In genomic region chr11:62400760-62401159, GRCh38 we compare ENCODE assay signal across 10 cellular contexts. TPM values are rescaled to one million over a fixed set of nuclear protein-coding genes. Genes with fewer than 3 reads are reported as not detected.
DNase-seq lines count a peak whose midpoint lies in the region; TF ChIP-seq lines count a peak whose summit lies in the region.
"Had no signal": no experiment of that assay in that cellular context is flagged by ENCODE, and none has a peak within 500 bp of the region (broad histone marks: within the 10 kb centered on the region; RNA-seq: fewer than 3 reads in every experiment).

No MANE protein-coding gene starts in this region.

- TF ChIP-seq CTCF in mammary epithelial cell (conservative IDR thresholded peaks at IDR 0.05 in 1 of 2, IDR thresholded peaks at IDR 0.05 in 1 of 2; ENCODE audit: extremely low read depth in 1 of 2, insufficient read depth in 1 of 2, low read depth in 1 of 2, low read length in 2 of 2) (no peak), smooth muscle cell (IDR thresholded peaks at IDR 0.05; ENCODE audit: borderline replicate concordance, insufficient read depth, poor library complexity, severe bottlenecking) (no peak), Calu3 (IDR thresholded peaks at IDR 0.05; ENCODE audit: unreplicated experiment) (no peak)

- H3K9ac ChIP-seq in mammary epithelial cell (ENCODE audit: insufficient read depth, low read length) (no peak overlapping the region), smooth muscle cell (ENCODE audit: low read depth) (no peak overlapping the region)

- 25% methylated on average over 2 of the region's 9 CpGs for WGBS in mammary epithelial cell (ENCODE audit: low coverage, missing lambda C conversion rate)
- 6% methylated on average over 9 of the region's 9 CpGs for WGBS in smooth muscle cell (ENCODE audit: low lambda C conversion rate)

- H3K4me2 ChIP-seq in mammary epithelial cell (ENCODE audit: insufficient read depth, low read depth, low read length) (no peak overlapping the region), smooth muscle cell (peak overlapping the region; percentile 33)

- in situ Hi-C loops in mammary epithelial cell (cut with MboI; ENCODE audit: low sequenced_read_pairs in 2 of 2) = loop anchor here in 1 of 2 donors (10.0 kb wide), 1 partner anchor 294 kb away; no protein-coding TSS in a partner anchor

- peak overlapping the region; percentile 42 for H2AFZ ChIP-seq in mammary epithelial cell (ENCODE audit: low read depth, low read length)
- no peak overlapping the region for H2AFZ ChIP-seq in smooth muscle cell (ENCODE audit: low read depth)

- no peak overlapping the region for H3K4me3 Mint-ChIP-seq in Calu3 (ENCODE audit: low read depth, unreplicated experiment)

- BruUV-seq in mammary epithelial cell (replicated peaks; lab: Mats Ljungman, UMichigan) (no TSS peak), Calu3 (replicated peaks; lab: Mats Ljungman, UMichigan) (no TSS peak)

- peaks cover 37% of the 10 kb centered on the region for H3K27me3 Mint-ChIP-seq in Calu3 (ENCODE audit: unreplicated experiment)

- H3K4me1 ChIP-seq in mammary epithelial cell (ENCODE audit: insufficient read depth, low read length) (peaks cover 5% of the 10 kb centered on the region), smooth muscle cell (ENCODE audit: low read depth) (no peaks in the 10 kb centered on the region)

- dilution Hi-C loops in mammary epithelial cell (cut with HindIII; ENCODE audit: low sequenced_read_pairs) = no loop called here

- DNase-seq in H4 (ENCODE audit: low spot score) (peak; percentile 71), mammary epithelial cell (no peak), kidney glomerular epithelial cell (lab: John Stamatoyannopoulos, UW) (peak; percentile 68), smooth muscle cell (lab: John Stamatoyannopoulos, UW; ENCODE audit: unreplicated experiment) (peak; percentile 31), OCI-M1 (lab: John Stamatoyannopoulos, UW) (no peak), Calu3 (no peak), DMS79 (lab: John Stamatoyannopoulos, UW) (no peak), mesenteric fat pad (ENCODE audit: low spot score) (no peak)
- DNase-seq: T-helper 9 cell had no signal

- CTCF ChIA-PET in mammary epithelial cell (lab: Charles Lee; ENCODE audit: low non-redundant PET) = no interaction called here
- CTCF ChIA-PET in Calu3 (lab: Charles Lee) = no interaction called here

- H3K27me3 ChIP-seq in mammary epithelial cell (ENCODE audit: insufficient read depth, low read length) (no peaks in the 10 kb centered on the region), smooth muscle cell (ENCODE audit: low read depth) (no peaks in the 10 kb centered on the region)

- H3K27ac ChIP-seq in mammary epithelial cell (ENCODE audit: insufficient read depth, low read depth, low read length) = no peak overlapping the region
- H3K27ac ChIP-seq in smooth muscle cell (ENCODE audit: low read depth) = peak overlapping the region; percentile 26

- H3K4me1 Mint-ChIP-seq in Calu3 (ENCODE audit: low read depth, unreplicated experiment) = peaks cover 9% of the 10 kb centered on the region

- H3K27ac Mint-ChIP-seq in Calu3 (ENCODE audit: unreplicated experiment) = no peak overlapping the region

- H3K79me2 ChIP-seq in mammary epithelial cell (ENCODE audit: insufficient read depth, low read length) (no peaks in the 10 kb centered on the region), smooth muscle cell (ENCODE audit: low read depth) (no peaks in the 10 kb centered on the region)

- H3K4me3 ChIP-seq in mammary epithelial cell (replicated peaks in 1 of 3; ENCODE audit: insufficient read depth in 1 of 3, low read depth in 2 of 3, low read length in 3 of 3) (no peak overlapping the region), smooth muscle cell (no peak overlapping the region)

- no peaks in the 10 kb centered on the region for H3K36me3 Mint-ChIP-seq in Calu3 (ENCODE audit: insufficient read depth, unreplicated experiment)

- no peaks in the 10 kb centered on the region for H3K36me3 ChIP-seq in mammary epithelial cell (ENCODE audit: insufficient read depth, low read length)
- no peaks in the 10 kb centered on the region for H3K36me3 ChIP-seq in smooth muscle cell (ENCODE audit: low read depth)

- intact Hi-C loops in mammary epithelial cell (cut with micrococcal nuclease) = no loop called here
- intact Hi-C loops in Calu3 (cut with micrococcal nuclease; ENCODE audit: unreplicated experiment) = no loop called here

- no peaks in the 10 kb centered on the region for H3K9me3 ChIP-seq in mammary epithelial cell (replicated peaks; ENCODE audit: insufficient read depth, low read length)
- no peaks in the 10 kb centered on the region for H3K9me3 ChIP-seq in smooth muscle cell (replicated peaks; ENCODE audit: low read depth)

- no peaks in the 10 kb centered on the region for H3K9me3 Mint-ChIP-seq in Calu3 (ENCODE audit: low read depth, unreplicated experiment)

- peaks cover 29% of the 10 kb centered on the region for H3F3A ChIP-seq in smooth muscle cell (ENCODE audit: low read depth)

- no peaks in the 10 kb centered on the region for H4K20me1 ChIP-seq in mammary epithelial cell (ENCODE audit: insufficient read depth, low read length)
- no peaks in the 10 kb centered on the region for H4K20me1 ChIP-seq in smooth muscle cell (ENCODE audit: low read depth)

RNA-seq across cellular contexts. Expression of gene SCGB1A1, which starts 18.1 kb away (rescaled TPM):
- total RNA-seq in H4 (2014; rRNA removed; shearing (Covaris generic)) = not detected in 2 replicates
- total RNA-seq in mammary epithelial cell = not detected
- polyA plus RNA-seq in mammary epithelial cell = not detected
- polyA minus RNA-seq in mammary epithelial cell = not detected
- not detected in 2 replicates for total RNA-seq in smooth muscle cell
- polyA plus RNA-seq in smooth muscle cell = not detected in 2 replicates
- not detected in 2 replicates for total RNA-seq in Calu3 (2022)
- total RNA-seq in mesenteric fat pad = not detected
- total RNA-seq: glomerular endothelial cell had no signal

Comparison
In these comparisons a context has a peak if more than half of its experiments do, and no peak if none do; other contexts are left out.
1. DNase-seq: peak in H4 (single experiment), kidney glomerular epithelial cell (single experiment) and smooth muscle cell (single experiment); none in mammary epithelial cell (single experiment), OCI-M1 (single experiment), Calu3 (single experiment), DMS79 (single experiment) and mesenteric fat pad (single experiment).